9 cellular contexts compared by ENCODE assay signal in genomic region chr12:51368640-51369517, GRCh38. TPM values are rescaled to one million over a fixed set of nuclear protein-coding genes. Genes with fewer than 3 reads are reported as not detected.
DNase-seq lines count a peak whose midpoint lies in the region; ATAC-seq and TF ChIP-seq lines count a peak whose summit lies in the region.
"Had no signal": no experiment of that assay in that cellular context is flagged by ENCODE, and none has a peak within 500 bp of the region (broad histone marks: within the 10 kb centered on the region; RNA-seq: fewer than 3 reads in every experiment).

No MANE protein-coding gene starts in this region.

- POLR2A ChIA-PET in GM10248 (lab: Yijun Ruan, JAX): interaction anchor here (1.0 to 1.1 kb wide), 2 partner anchors 21 to 286 kb away, joined by 4 to 8 read pairs; partner anchors contain the start of gene CSRNP2

- no peaks in the 10 kb centered on the region for H3K9me3 Mint-ChIP-seq in nephron progenitor cell
- H3K9me3 Mint-ChIP-seq in type B pancreatic cell: no peaks in the 10 kb centered on the region

- no peaks in the 10 kb centered on the region for H3K36me3 Mint-ChIP-seq in nephron progenitor cell (ENCODE audit: low read depth)
- H3K36me3 Mint-ChIP-seq in type B pancreatic cell: peaks cover 7% of the 10 kb centered on the region

- H3K4me1 Mint-ChIP-seq in nephron progenitor cell: peaks cover 57% of the 10 kb centered on the region
- H3K4me1 Mint-ChIP-seq in type B pancreatic cell (ENCODE audit: unreplicated experiment): peaks cover 29% of the 10 kb centered on the region

- in situ Hi-C loops in KBM-7 (cut with MboI; ENCODE audit: low pct_unique_long_range_greater_than_20kb, low sequenced_read_pairs): loop anchor here (25.0 kb wide), 1 partner anchor 557 kb away; no protein-coding TSS in a partner anchor

- CTCF ChIA-PET in GM10248 (lab: Yijun Ruan, JAX): interaction anchor here (0.7 to 1.4 kb wide), 7 partner anchors 8 to 99 kb away, joined by 3 to 4 read pairs (median 3); no protein-coding TSS in a partner anchor

- no peak overlapping the region for H3K4me3 Mint-ChIP-seq in nephron progenitor cell
- no peak overlapping the region for H3K4me3 Mint-ChIP-seq in type B pancreatic cell

- peak; percentile 97 for DNase-seq in GM10248 (ENCODE audit: extremely low spot score)
- DNase-seq in KBM-7: peak; percentile 98
- peak; percentile 92 for DNase-seq in UCSD-AML1 (lab: John Stamatoyannopoulos, UW; ENCODE audit: unreplicated experiment)
- peak; percentile 43 for DNase-seq in astrocyte of the hippocampus (ENCODE audit: low read depth, low spot score)
- no peak for DNase-seq in nephron progenitor cell
- DNase-seq in type B pancreatic cell (ENCODE audit: extremely low spot score, unreplicated experiment): no peak
- no peak for DNase-seq in retina

- peak overlapping the region; percentile 70 for H3K27ac Mint-ChIP-seq in nephron progenitor cell
- H3K27ac Mint-ChIP-seq in type B pancreatic cell: peak overlapping the region; percentile 20

- no peak for TF ChIP-seq CTCF in GM10248 (IDR thresholded peaks at IDR 0.05; ENCODE audit: control extremely low read depth, extremely low read depth, low read depth, missing control alignments)
- no peak for TF ChIP-seq CTCF in nephron progenitor cell (IDR thresholded peaks at IDR 0.05)
- no peak for TF ChIP-seq CTCF in type B pancreatic cell (conservative IDR thresholded peaks at IDR 0.05)

- H3K27me3 Mint-ChIP-seq in nephron progenitor cell (ENCODE audit: low read depth, poor library complexity) (peaks cover 3% of the 10 kb centered on the region), type B pancreatic cell (no peaks in the 10 kb centered on the region)

- peak; percentile 94 for ATAC-seq in GM21526 (IDR thresholded peaks at IDR 0.05; ENCODE audit: low FRiP score, unreplicated experiment)

RNA-seq across cellular contexts. Expression of gene GALNT6, which starts 22.3 kb away (rescaled TPM):
- total RNA-seq in type B pancreatic cell (ENCODE audit: low replicate concordance): 17.2 and 87.4 TPM in 2 replicates

RNA-seq across cellular contexts. Expression of gene CELA1, which starts 22.4 kb away (rescaled TPM):
- total RNA-seq in type B pancreatic cell (ENCODE audit: low replicate concordance): not detected in 2 replicates
- total RNA-seq: liver had no signal

RNA-seq across cellular contexts. Expression of gene BIN2, which starts 44.9 kb away (rescaled TPM):
- total RNA-seq in type B pancreatic cell (ENCODE audit: low replicate concordance): 0.19 TPM in 1 of 2 replicates, not detected in the other

RNA-seq across cellular contexts. Expression of gene SLC4A8, which starts 55.8 kb away (rescaled TPM):
- 14.0 and 18.5 TPM in 2 replicates for total RNA-seq in type B pancreatic cell (ENCODE audit: low replicate concordance)

Comparison
In these comparisons a context has a peak if more than half of its experiments do, and no peak if none do; other contexts are left out.
1. DNase-seq: peak in GM10248 (single experiment), KBM-7 (single experiment), UCSD-AML1 (single experiment) and astrocyte of the hippocampus (single experiment); none in nephron progenitor cell (single experiment), type B pancreatic cell (single experiment) and retina (single experiment).